In genomic region chr12:45730116-45730841, GRCh38 we compare ENCODE assay signal across 8 cellular contexts. TPM values are rescaled to one million over a fixed set of nuclear protein-coding genes. Genes with fewer than 3 reads are reported as not detected.
DNase-seq lines count a peak whose midpoint lies in the region; ATAC-seq lines count a peak whose summit lies in the region.

No MANE protein-coding gene starts in this region.

- no CpG with 5 or more reads among the region's 80 CpGs for WGBS in iPS DF 6.9 (ENCODE audit: insufficient coverage, insufficient read length)

- H3K4me3 ChIP-seq in MG63 = peak overlapping the region; percentile 88
- peak overlapping the region; percentile 99 for H3K4me3 ChIP-seq in iPS DF 6.9 (ENCODE audit: low read length)

- no peak overlapping the region for H3K27ac ChIP-seq in iPS DF 6.9 (ENCODE audit: low read length)

- peaks cover 34% of the 10 kb centered on the region for H3K36me3 ChIP-seq in MG63
- no peaks in the 10 kb centered on the region for H3K36me3 ChIP-seq in iPS DF 6.9 (ENCODE audit: control insufficient read depth, insufficient read depth, low read length)

- ATAC-seq in sciatic nerve = no peak
- ATAC-seq in GM19395 (IDR thresholded peaks at IDR 0.05; ENCODE audit: unreplicated experiment) = no peak
- ATAC-seq in GM19328 (IDR thresholded peaks at IDR 0.05; ENCODE audit: unreplicated experiment) = no peak

- no peaks in the 10 kb centered on the region for H3K4me1 ChIP-seq in iPS DF 6.9 (ENCODE audit: control insufficient read depth, insufficient read depth, low read length)

- peak; percentile 65 for DNase-seq in EL
- peak; percentile 47 for DNase-seq in MG63
- peak; percentile 38 for DNase-seq in T-helper 9 cell
- DNase-seq in astrocyte of the hippocampus (ENCODE audit: low read depth, low spot score) = peak; percentile 73
- no peak for DNase-seq in iPS DF 6.9 (ENCODE audit: low read depth, low spot score)
- peak; percentile 68 for DNase-seq in sciatic nerve (ENCODE audit: low spot score)

- no peaks in the 10 kb centered on the region for H3K27me3 ChIP-seq in MG63
- no peaks in the 10 kb centered on the region for H3K27me3 ChIP-seq in iPS DF 6.9 (ENCODE audit: control insufficient read depth, insufficient read depth, low read length)

- H3K9me3 ChIP-seq in MG63 (peaks cover 2% of the 10 kb centered on the region), iPS DF 6.9 (ENCODE audit: control insufficient read depth, insufficient read depth, low read length) (no peaks in the 10 kb centered on the region)

- intact Hi-C loops in sciatic nerve (cut with DNase I) = loop anchor here (5.0 kb wide), 1 partner anchor 652 kb away; no protein-coding TSS in a partner anchor

RNA-seq across cellular contexts. Expression of gene ARID2, which starts 0.8 kb away (rescaled TPM):
- total RNA-seq in MG63 (2014; rRNA removed; shearing (Covaris generic); ENCODE audit: low replicate concordance) = 8.8 and 10.5 TPM in 2 replicates
- 42.8 TPM for total RNA-seq in sciatic nerve
